ENCODE assay signal across 3 cellular contexts in the genomic region with DNA sequence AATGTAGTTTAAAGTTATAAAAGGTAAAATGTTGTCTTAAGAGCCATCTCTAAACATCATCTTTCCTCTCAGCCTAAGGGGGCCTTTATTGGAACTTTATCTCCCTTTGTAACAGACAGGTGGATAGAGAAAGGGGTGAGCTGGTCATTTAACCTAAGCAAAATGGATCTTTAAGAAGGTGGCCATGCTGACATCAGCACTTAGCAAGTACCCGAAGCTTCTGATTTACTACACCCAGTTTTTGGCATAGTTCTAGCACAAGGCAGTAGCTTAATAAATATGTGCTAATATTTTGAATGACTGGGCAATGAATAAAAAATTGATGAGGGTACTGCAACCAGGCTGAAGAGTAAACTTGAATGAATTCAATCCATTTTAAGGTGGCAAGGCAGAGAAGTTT.
TF ChIP-seq lines count a peak whose summit lies in the region.

No MANE protein-coding gene starts in this region.

TF ChIP-seq in HepG2, 621 proteins besides CTCF, POLR2A, EP300 and RAD21:
- TF ChIP-seq CBX1 (IDR thresholded peaks at IDR 0.05; ENCODE audit: low read depth) (no peak), MAFK (conservative IDR thresholded peaks at IDR 0.05 in 1 of 2, IDR thresholded peaks at IDR 0.05 in 1 of 2; ENCODE audit: low read length in 2 of 2) (peak; percentile 23 to 72; a peak in 2 of 4 replicates), EHMT2 (IDR thresholded peaks at IDR 0.05; ENCODE audit: borderline replicate concordance, low read depth, low read length) (no peak), ZSCAN20 (CRISPR knock-in tag; IDR thresholded peaks at IDR 0.05; ENCODE audit: borderline replicate concordance) (no peak), RARG (CRISPR knock-in tag; IDR thresholded peaks at IDR 0.05; ENCODE audit: low read depth) (no peak), ZNF788 (CRISPR knock-in tag; IDR thresholded peaks at IDR 0.05; ENCODE audit: borderline replicate concordance) (no peak), CBFB (CRISPR knock-in tag; IDR thresholded peaks at IDR 0.05) (no peak), SOX6 (IDR thresholded peaks at IDR 0.05) (no peak), SOX6 (CRISPR knock-in tag; IDR thresholded peaks at IDR 0.05) (no peak), SP140L (CRISPR knock-in tag; IDR thresholded peaks at IDR 0.05; ENCODE audit: borderline replicate concordance) (no peak), MAFF (IDR thresholded peaks at IDR 0.05; ENCODE audit: low read depth, low read length) (peak; percentile 52; the same call in 1 of the 2 replicates)
- TF ChIP-seq, protein P1, sequence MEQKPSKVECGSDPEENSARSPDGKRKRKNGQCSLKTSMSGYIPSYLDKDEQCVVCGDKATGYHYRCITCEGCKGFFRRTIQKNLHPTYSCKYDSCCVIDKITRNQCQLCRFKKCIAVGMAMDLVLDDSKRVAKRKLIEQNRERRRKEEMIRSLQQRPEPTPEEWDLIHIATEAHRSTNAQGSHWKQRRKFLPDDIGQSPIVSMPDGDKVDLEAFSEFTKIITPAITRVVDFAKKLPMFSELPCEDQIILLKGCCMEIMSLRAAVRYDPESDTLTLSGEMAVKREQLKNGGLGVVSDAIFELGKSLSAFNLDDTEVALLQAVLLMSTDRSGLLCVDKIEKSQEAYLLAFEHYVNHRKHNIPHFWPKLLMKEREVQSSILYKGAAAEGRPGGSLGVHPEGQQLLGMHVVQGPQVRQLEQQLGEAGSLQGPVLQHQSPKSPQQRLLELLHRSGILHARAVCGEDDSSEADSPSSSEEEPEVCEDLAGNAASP (CRISPR knock-in tag; IDR thresholded peaks at IDR 0.05; ENCODE audit: borderline replicate concordance), result no peak
- TF ChIP-seq, protein P2, sequence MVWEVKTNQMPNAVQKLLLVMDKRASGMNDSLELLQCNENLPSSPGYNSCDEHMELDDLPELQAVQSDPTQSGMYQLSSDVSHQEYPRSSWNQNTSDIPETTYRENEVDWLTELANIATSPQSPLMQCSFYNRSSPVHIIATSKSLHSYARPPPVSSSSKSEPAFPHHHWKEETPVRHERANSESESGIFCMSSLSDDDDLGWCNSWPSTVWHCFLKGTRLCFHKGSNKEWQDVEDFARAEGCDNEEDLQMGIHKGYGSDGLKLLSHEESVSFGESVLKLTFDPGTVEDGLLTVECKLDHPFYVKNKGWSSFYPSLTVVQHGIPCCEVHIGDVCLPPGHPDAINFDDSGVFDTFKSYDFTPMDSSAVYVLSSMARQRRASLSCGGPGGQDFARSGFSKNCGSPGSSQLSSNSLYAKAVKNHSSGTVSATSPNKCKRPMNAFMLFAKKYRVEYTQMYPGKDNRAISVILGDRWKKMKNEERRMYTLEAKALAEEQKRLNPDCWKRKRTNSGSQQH (CRISPR knock-in tag; IDR thresholded peaks at IDR 0.05; ENCODE audit: low read depth), result no peak

TF ChIP-seq in IMR-90, 13 proteins besides CTCF, POLR2A, EP300 and RAD21:
- TF ChIP-seq MAFK (IDR thresholded peaks at IDR 0.05; ENCODE audit: low read depth, low read length) (peak; percentile 57), RFX5 (IDR thresholded peaks at IDR 0.05; ENCODE audit: low read depth, low read length) (no peak)
- TF ChIP-seq, protein P3, sequence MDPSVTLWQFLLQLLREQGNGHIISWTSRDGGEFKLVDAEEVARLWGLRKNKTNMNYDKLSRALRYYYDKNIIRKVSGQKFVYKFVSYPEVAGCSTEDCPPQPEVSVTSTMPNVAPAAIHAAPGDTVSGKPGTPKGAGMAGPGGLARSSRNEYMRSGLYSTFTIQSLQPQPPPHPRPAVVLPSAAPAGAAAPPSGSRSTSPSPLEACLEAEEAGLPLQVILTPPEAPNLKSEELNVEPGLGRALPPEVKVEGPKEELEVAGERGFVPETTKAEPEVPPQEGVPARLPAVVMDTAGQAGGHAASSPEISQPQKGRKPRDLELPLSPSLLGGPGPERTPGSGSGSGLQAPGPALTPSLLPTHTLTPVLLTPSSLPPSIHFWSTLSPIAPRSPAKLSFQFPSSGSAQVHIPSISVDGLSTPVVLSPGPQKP (IDR thresholded peaks at IDR 0.05; ENCODE audit: borderline replicate concordance, low read depth, low read length), result no peak
TF ChIP-seq in IMR-90: peak in this region for 1.

TF ChIP-seq in H1, 55 proteins besides CTCF, POLR2A, EP300 and RAD21:
- no peak for TF ChIP-seq RXRA (IDR thresholded peaks at IDR 0.05; ENCODE audit: insufficient read depth, low read depth, low read length)
- TF ChIP-seq MAFK (IDR thresholded peaks at IDR 0.05; ENCODE audit: low read depth, low read length), result 0 out of 2 replicates have a peak, but pooled peaks have one; percentile 22
- no peak for TF ChIP-seq JUN (IDR thresholded peaks at IDR 0.05; ENCODE audit: low read depth, low read length)
- TF ChIP-seq SIN3A (conservative IDR thresholded peaks at IDR 0.05 in 1 of 2, IDR thresholded peaks at IDR 0.05 in 1 of 2; ENCODE audit: low read depth in 1 of 2, low read length in 2 of 2), result no peak
- no peak for TF ChIP-seq PHF8 (conservative IDR thresholded peaks at IDR 0.05; ENCODE audit: low read depth, low read length)
- no peak for TF ChIP-seq TAF7 (optimal IDR thresholded peaks at IDR 0.05; ENCODE audit: borderline replicate concordance, low read depth, low read length)
- TF ChIP-seq HDAC6 (IDR thresholded peaks at IDR 0.05; ENCODE audit: low read depth, low read length), result no peak
TF ChIP-seq in H1: peak in this region for 1.
